In genomic region chr6:139133733-139134360, GRCh38 we compare ENCODE assay signal across 10 cellular contexts. TPM values are rescaled to one million over a fixed set of nuclear protein-coding genes. Genes with fewer than 3 reads are reported as not detected.
DNase-seq lines count a peak whose midpoint lies in the region; ATAC-seq, FAIRE-seq and TF ChIP-seq lines count a peak whose summit lies in the region.
"Had no signal": no experiment of that assay in that cellular context is flagged by ENCODE, and none has a peak within 500 bp of the region (broad histone marks: within the 10 kb centered on the region; RNA-seq: fewer than 3 reads in every experiment).

No MANE protein-coding gene starts in this region.

- H4K20me1 ChIP-seq in Karpas-422 (ENCODE audit: insufficient read depth, low read depth, low read length), result no peaks in the 10 kb centered on the region

- no peak for TF ChIP-seq EP300 in ovary (IDR thresholded peaks at IDR 0.05)

- 0 out of 2 replicates have a peak overlapping the region, but pooled peaks have one; percentile 1 for H2AFZ ChIP-seq in Karpas-422 (ENCODE audit: low read length)

- H3K79me2 ChIP-seq in Karpas-422 (ENCODE audit: low read length), result peaks cover 33% of the 10 kb centered on the region

- H3K36me3 Mint-ChIP-seq in CD4-positive, CD25-positive, alpha-beta regulatory T cell, result peaks cover 21% of the 10 kb centered on the region
- peaks cover 28% of the 10 kb centered on the region for H3K36me3 Mint-ChIP-seq in dendritic cell treated with granulocyte-macrophage colony-stimulating factor and Interleukin-4, amounts not matched to agents 40 ng/mL and 50 ng/mL, for 4 days (ENCODE audit: low read depth)

- H3K27ac Mint-ChIP-seq in CD4-positive, CD25-positive, alpha-beta regulatory T cell, result peak overlapping the region; percentile 91 to 98 (median 95)
- peak overlapping the region; percentile 95 for H3K27ac Mint-ChIP-seq in dendritic cell treated with granulocyte-macrophage colony-stimulating factor and Interleukin-4, amounts not matched to agents 40 ng/mL and 50 ng/mL, for 4 days

- H3K4me3 Mint-ChIP-seq in CD4-positive, CD25-positive, alpha-beta regulatory T cell, result peak overlapping the region; percentile 34 to 90 (median 69)
- no peak overlapping the region for H3K4me3 Mint-ChIP-seq in dendritic cell treated with granulocyte-macrophage colony-stimulating factor and Interleukin-4, amounts not matched to agents 40 ng/mL and 50 ng/mL, for 4 days

- TF ChIP-seq POLR2A in ovary (IDR thresholded peaks at IDR 0.05), result no peak

- H3K4me1 Mint-ChIP-seq in CD4-positive, CD25-positive, alpha-beta regulatory T cell, result peaks cover 37 to 68% (median 48%) of the 10 kb centered on the region in 4 donors
- H3K4me1 Mint-ChIP-seq in dendritic cell treated with granulocyte-macrophage colony-stimulating factor and Interleukin-4, amounts not matched to agents 40 ng/mL and 50 ng/mL, for 4 days (ENCODE audit: low read depth), result peaks cover 67% of the 10 kb centered on the region

- intact Hi-C loops in dendritic cell treated with granulocyte-macrophage colony-stimulating factor and Interleukin-4, amounts not matched to agents 40 ng/mL and 50 ng/mL, for 4 days (cut with micrococcal nuclease), result loop anchor here (5.0 to 10.0 kb wide), 5 partner anchors 107 to 542 kb away; partner anchors contain the start of genes ABRACL, REPS1 and TXLNB
- intact Hi-C loops in ovary (cut with DNase I), result loop anchor here in 2 of 4 donors (10.0 kb wide), 1 partner anchor 231 kb away; no protein-coding TSS in a partner anchor

- peaks cover 42% of the 10 kb centered on the region for H3K4me1 ChIP-seq in CD4-positive, CD25-positive, alpha-beta regulatory T cell (ENCODE audit: control insufficient read depth, insufficient read depth, low read length, poor library complexity, severe bottlenecking)
- H3K4me1 ChIP-seq in Karpas-422 (ENCODE audit: low read length) (peaks cover 62% of the 10 kb centered on the region), ovary (ENCODE audit: insufficient read depth) (peaks cover 10% of the 10 kb centered on the region)

- H3K27me3 Mint-ChIP-seq in CD4-positive, CD25-positive, alpha-beta regulatory T cell, result peaks cover 10% of the 10 kb centered on the region
- no peaks in the 10 kb centered on the region for H3K27me3 Mint-ChIP-seq in dendritic cell treated with granulocyte-macrophage colony-stimulating factor and Interleukin-4, amounts not matched to agents 40 ng/mL and 50 ng/mL, for 4 days

- no peak for ATAC-seq in CD4-positive, CD25-positive, alpha-beta regulatory T cell (ENCODE audit: low read depth in 2 of 2)
- ATAC-seq in GM18909 (IDR thresholded peaks at IDR 0.05; ENCODE audit: poor library complexity, unreplicated experiment) (no peak), HG02588 (IDR thresholded peaks at IDR 0.05; ENCODE audit: unreplicated experiment) (no peak)

- peaks cover 0 to 4% (median 0%) of the 10 kb centered on the region in 7 donors for H3K9me3 Mint-ChIP-seq in CD4-positive, CD25-positive, alpha-beta regulatory T cell
- H3K9me3 Mint-ChIP-seq in dendritic cell treated with granulocyte-macrophage colony-stimulating factor and Interleukin-4, amounts not matched to agents 40 ng/mL and 50 ng/mL, for 4 days, result no peaks in the 10 kb centered on the region

- no peak overlapping the region for H3K4me3 ChIP-seq in CD4-positive, CD25-positive, alpha-beta regulatory T cell (ENCODE audit: low read depth, low read length)
- H3K4me3 ChIP-seq in Karpas-422 (ENCODE audit: low read length) (peak overlapping the region; percentile 56), ovary (no peak overlapping the region)

- WGBS in ovary, 3 donors, result 39 to 49% (median 42%) methylated on average over 2 of the region's 2 CpGs

- no peaks in the 10 kb centered on the region for H3K9me2 ChIP-seq in Karpas-422 (replicated peaks; ENCODE audit: insufficient read depth, low read length)

- peak overlapping the region; percentile 96 for H3K27ac ChIP-seq in CD4-positive, CD25-positive, alpha-beta regulatory T cell (ENCODE audit: insufficient read depth, low read length, poor library complexity, severe bottlenecking)
- H3K27ac ChIP-seq in Karpas-422 (ENCODE audit: low read length) (peak overlapping the region; percentile 92), ovary (peak overlapping the region; percentile 97 to 98)

- TF ChIP-seq CTCF in ovary (IDR thresholded peaks at IDR 0.05), result no peak

- no peaks in the 10 kb centered on the region for H3K27me3 ChIP-seq in CD4-positive, CD25-positive, alpha-beta regulatory T cell (ENCODE audit: control insufficient read depth, insufficient read depth, low read length)
- H3K27me3 ChIP-seq in Karpas-422 (ENCODE audit: low read length) (no peaks in the 10 kb centered on the region), ovary (no peaks in the 10 kb centered on the region)

- H3K4me2 ChIP-seq in Karpas-422 (ENCODE audit: low read depth, low read length, poor library complexity, severe bottlenecking), result peak overlapping the region; percentile 62

- no peak for FAIRE-seq in HTR-8/SVneo (lab: Jason Lieb, UNC)

- H3K36me3 ChIP-seq in CD4-positive, CD25-positive, alpha-beta regulatory T cell (ENCODE audit: control insufficient read depth, insufficient read depth, low read length), result no peaks in the 10 kb centered on the region
- H3K36me3 ChIP-seq in Karpas-422 (ENCODE audit: insufficient read depth, low read length) (peaks cover 6% of the 10 kb centered on the region), ovary (no peaks in the 10 kb centered on the region)

- DNase-seq in CD4-positive, CD25-positive, alpha-beta regulatory T cell, result no peak
- DNase-seq in Karpas-422, result peak; percentile 52
- peak in 1 of 5 donors; percentile 11 for DNase-seq in ovary
- no peak for DNase-seq in HTR-8/SVneo (ENCODE audit: insufficient read length, low spot score)
- no peak for DNase-seq in stimulated activated CD4-positive, alpha-beta T cell treated with anti-CD3 and anti-CD28 coated beads, Interleukin-15, amount 100 ng/mL, for 24 hours
- DNase-seq: PC-3, retina had no signal

- H3K9ac ChIP-seq in Karpas-422 (ENCODE audit: low read length), result peak overlapping the region; percentile 62

- no peaks in the 10 kb centered on the region for H3K9me3 ChIP-seq in CD4-positive, CD25-positive, alpha-beta regulatory T cell (ENCODE audit: control insufficient read depth in 2 of 2, low read length in 2 of 2)
- H3K9me3 ChIP-seq in Karpas-422 (ENCODE audit: low read length) (no peaks in the 10 kb centered on the region), ovary (no peaks in the 10 kb centered on the region)

RNA-seq across cellular contexts. Expression of gene HECA, which starts 1.0 kb away (rescaled TPM):
- total RNA-seq in CD4-positive, CD25-positive, alpha-beta regulatory T cell, result 165 TPM
- 1 to 10 TPM; 5.2 to 7.9 (median 6.3) TPM for polyA plus RNA-seq in CD4-positive, CD25-positive, alpha-beta regulatory T cell
- total RNA-seq in Karpas-422 (2014; rRNA removed; shearing (Covaris generic); ENCODE audit: low replicate concordance), result 68.8 and 90.8 TPM in 2 replicates
- 10 to 100 TPM; 19.9 to 41.7 (median 23.6) TPM for total RNA-seq in ovary
- 10 to 100 TPM; 12.0 to 14.2 TPM for polyA plus RNA-seq in ovary
